Comparison of ENCODE assay signal across 8 cellular contexts in the genomic region with DNA sequence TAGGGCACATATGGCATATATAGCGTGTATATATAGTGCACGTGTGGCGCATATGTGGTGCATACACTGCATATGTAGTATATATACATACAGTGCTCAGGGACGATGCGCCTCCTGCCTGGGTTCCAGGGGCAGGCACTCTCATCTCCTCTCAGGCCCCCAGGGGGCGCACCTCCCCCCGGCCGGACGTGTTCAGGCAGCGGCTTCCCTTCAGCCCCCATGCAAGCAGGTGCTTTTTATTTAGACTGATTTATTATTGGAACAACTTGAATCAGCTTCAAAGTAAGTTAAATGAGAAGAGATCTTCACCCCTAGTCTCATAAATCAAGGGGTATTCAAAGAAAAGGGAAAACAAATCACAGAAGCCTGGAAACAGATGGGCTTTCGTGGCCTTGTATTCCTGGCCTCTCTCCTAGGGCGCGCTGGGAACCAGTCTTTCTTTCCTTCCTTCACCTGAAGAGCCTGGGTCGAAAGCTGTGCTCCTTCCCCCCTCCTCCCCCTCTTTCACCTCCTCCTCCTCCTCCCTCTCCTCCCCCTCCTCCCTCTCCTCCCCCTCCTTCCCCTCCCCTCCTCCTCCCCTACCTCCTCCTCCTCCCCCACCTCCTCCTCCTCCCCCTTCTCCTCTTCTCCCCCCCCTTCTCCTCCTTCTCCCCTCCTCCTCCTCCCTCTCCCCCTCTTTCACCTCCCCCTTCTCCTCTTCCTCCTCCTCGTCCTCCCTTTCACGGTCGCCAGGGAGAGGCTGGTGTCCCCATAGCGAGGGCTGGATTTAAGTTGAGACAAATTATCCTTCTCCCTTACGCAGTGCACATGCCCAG.
A peak's percentile ranks its signal among the peaks of the same experiment; 100 is the strongest.
DNase-seq lines count a peak whose midpoint lies in the region; ATAC-seq and TF ChIP-seq lines count a peak whose summit lies in the region.

No MANE protein-coding gene starts in this region.

- no peaks in the 10 kb centered on the region for H3K36me3 ChIP-seq in suprapubic skin

- H3K4me3 Mint-ChIP-seq in naive thymus-derived CD8-positive, alpha-beta T cell: peak overlapping the region in 1 of 10 donors; percentile 52

- intact Hi-C loops in Right ventricle myocardium superior (cut with DNase I): loop anchor here (10.0 kb wide), 1 partner anchor 307 kb away; no protein-coding TSS in a partner anchor
- intact Hi-C loops in cardiac septum (cut with DNase I): loop anchor here (1.0 kb wide), 1 partner anchor 305 kb away; no protein-coding TSS in a partner anchor
- intact Hi-C loops in sciatic nerve (cut with DNase I): no loop called here

- TF ChIP-seq CTCF in choroid plexus epithelial cell (conservative IDR thresholded peaks at IDR 0.05; ENCODE audit: low read depth, low read length) (peak; percentile 91), suprapubic skin (IDR thresholded peaks at IDR 0.05) (peak; percentile 23 to 58)

- H3K36me3 Mint-ChIP-seq in naive thymus-derived CD8-positive, alpha-beta T cell: no peaks in the 10 kb centered on the region

- H3K4me1 Mint-ChIP-seq in naive thymus-derived CD8-positive, alpha-beta T cell: peaks cover 6 to 31% (median 7%) of the 10 kb centered on the region in 4 donors

- peaks cover 9 to 26% (median 15%) of the 10 kb centered on the region in 5 donors for H3K27me3 Mint-ChIP-seq in naive thymus-derived CD8-positive, alpha-beta T cell

- DNase-seq in Right ventricle myocardium superior (peak; percentile 61), cardiac septum (ENCODE audit: low spot score) (no peak), NCI-H345 (lab: John Stamatoyannopoulos, UW) (peak; percentile 65), choroid plexus epithelial cell (ENCODE audit: low read depth) (peak; percentile 43), suprapubic skin (ENCODE audit: low spot score in 2 of 2) (no peak), sciatic nerve (ENCODE audit: low spot score) (no peak)
- peak; percentile 74 for DNase-seq in activated CD4-positive, CD25-positive, alpha-beta regulatory T cell treated with anti-CD3 and anti-CD28 coated beads, Interleukin-2, amount 50 U/mL, for 72 hours
- DNase-seq in naive thymus-derived CD8-positive, alpha-beta T cell: peak; percentile 47 to 86 (median 70)

- no peak for TF ChIP-seq POLR2A in suprapubic skin (IDR thresholded peaks at IDR 0.05)

- peak overlapping the region in 1 of 10 donors; percentile 57 for H3K27ac Mint-ChIP-seq in naive thymus-derived CD8-positive, alpha-beta T cell

- no peak overlapping the region for H3K27ac ChIP-seq in suprapubic skin

- H3K27me3 ChIP-seq in suprapubic skin: peaks cover 70% of the 10 kb centered on the region

- no peak overlapping the region for H3K4me3 ChIP-seq in choroid plexus epithelial cell (ENCODE audit: low read depth, low read length)
- H3K4me3 ChIP-seq in suprapubic skin: no peak overlapping the region

- H3K9me3 ChIP-seq in suprapubic skin: no peaks in the 10 kb centered on the region

- 45% methylated on average over 19 of the region's 19 CpGs for WGBS in suprapubic skin

- ATAC-seq in Right ventricle myocardium superior (ENCODE audit: poor library complexity) (peak; percentile 43), sciatic nerve (no peak)
- peak; percentile 89 to 96 for ATAC-seq in naive thymus-derived CD8-positive, alpha-beta T cell

- no peaks in the 10 kb centered on the region for H3K9me3 Mint-ChIP-seq in naive thymus-derived CD8-positive, alpha-beta T cell

- POLR2A ChIA-PET in naive thymus-derived CD8-positive, alpha-beta T cell (lab: Charles Lee): interaction anchor here (1.0 kb wide), 1 partner anchor 382 kb away, joined by 3 read pairs; no protein-coding TSS in a partner anchor

- peaks cover 24% of the 10 kb centered on the region for H3K4me1 ChIP-seq in suprapubic skin

- no peak for TF ChIP-seq EP300 in suprapubic skin (IDR thresholded peaks at IDR 0.05)

Comparison
In these comparisons a context has a peak if more than half of its experiments do, and no peak if none do; other contexts are left out.
1. DNase-seq: peak in Right ventricle myocardium superior (single experiment), NCI-H345 (single experiment), activated CD4-positive, CD25-positive, alpha-beta regulatory T cell treated with anti-CD3 and anti-CD28 coated beads, Interleukin-2, amount 50 U/mL, for 72 hours (single experiment), choroid plexus epithelial cell (single experiment) and naive thymus-derived CD8-positive, alpha-beta T cell (10 of 10); none in cardiac septum (single experiment), suprapubic skin (0 of 2) and sciatic nerve (single experiment).